In genomic region chr4:8568068-8568668, GRCh38 we compare ENCODE assay signal across 31 cellular contexts. TPM values are rescaled to one million over a fixed set of nuclear protein-coding genes. Genes with fewer than 3 reads are reported as not detected.
DNase-seq lines count a peak whose midpoint lies in the region; ATAC-seq and TF ChIP-seq lines count a peak whose summit lies in the region.
"Had no signal": no experiment of that assay in that cellular context is flagged by ENCODE, and none has a peak within 500 bp of the region (broad histone marks: within the 10 kb centered on the region; RNA-seq: fewer than 3 reads in every experiment).

No MANE protein-coding gene starts in this region.

- intact Hi-C loops in natural killer cell (cut with micrococcal nuclease): no loop called here

- H3K4me3 Mint-ChIP-seq in natural killer cell: no peak overlapping the region
- H3K4me3 Mint-ChIP-seq: activated CD4-positive, alpha-beta memory T cell treated with anti-CD3 and anti-CD28 coated beads for 36 hours; central memory CD8-positive, alpha-beta T cell; natural killer cell treated with Interleukin-12 subunit alpha and Interleukin-12 subunit beta and Interleukin-15 and Interleukin-18, amount 100 ng/mL, for 72 hours had no signal

- H2AFZ ChIP-seq in hepatocyte (no peak overlapping the region), trophoblast cell (ENCODE audit: insufficient read depth, low read length, poor library complexity) (peak overlapping the region; percentile 10)
- H2AFZ ChIP-seq: parathyroid adenoma had no signal

- no peak overlapping the region for H3K9ac ChIP-seq in trophoblast cell (ENCODE audit: low read length)
- H3K9ac ChIP-seq: parathyroid adenoma had no signal

- no peak overlapping the region for H2AK5ac ChIP-seq in trophoblast cell (ENCODE audit: low read length)

- H3K9me3 ChIP-seq in HAP-1: peaks cover 2% of the 10 kb centered on the region
- H3K9me3 ChIP-seq in hepatocyte (ENCODE audit: low read depth): no peaks in the 10 kb centered on the region
- H3K9me3 ChIP-seq in trophoblast cell (ENCODE audit: insufficient read depth, low read depth, low read length): no peaks in the 10 kb centered on the region
- H3K9me3 ChIP-seq: gastrocnemius medialis, uterus had no signal

- 30% methylated on average over 5 of the region's 5 CpGs for WGBS in hepatocyte (ENCODE audit: low lambda C conversion rate, missing lambda C conversion rate)
- no CpG with 5 or more reads among the region's 5 CpGs for WGBS in trophoblast cell (ENCODE audit: extremely low coverage, insufficient coverage, insufficient read length)

- in situ Hi-C loops in HAP-1 (cut with MboI; ENCODE audit: low sequenced_read_pairs) (no loop called here), ACHN (cut with HindIII; ENCODE audit: low pct_ligation_motif_present, low pct_unique_long_range_greater_than_20kb, low sequenced_read_pairs) (no loop called here)

- H3K27ac Mint-ChIP-seq in natural killer cell: no peak overlapping the region
- H3K27ac Mint-ChIP-seq: activated CD4-positive, alpha-beta memory T cell treated with anti-CD3 and anti-CD28 coated beads for 36 hours; natural killer cell treated with Interleukin-12 subunit alpha and Interleukin-12 subunit beta and Interleukin-15 and Interleukin-18, amount 100 ng/mL, for 72 hours had no signal

- peaks cover 8 to 9% of the 10 kb centered on the region in 2 donors for H3K27me3 Mint-ChIP-seq in natural killer cell (ENCODE audit: low read depth in 2 of 2)
- H3K27me3 Mint-ChIP-seq: central memory CD8-positive, alpha-beta T cell had no signal

- H3K4me1 Mint-ChIP-seq in natural killer cell: no peaks in the 10 kb centered on the region
- H3K4me1 Mint-ChIP-seq: CD4-positive, CD25-positive, alpha-beta regulatory T cell; central memory CD8-positive, alpha-beta T cell had no signal

- DNase-seq in HAP-1 (ENCODE audit: low spot score in 2 of 2) (peak; percentile 43 to 68), amniotic epithelial cell (ENCODE audit: low read depth) (peak; percentile 39), hepatocyte (ENCODE audit: low spot score) (no peak), trophoblast cell (peak; percentile 72 to 87), natural killer cell (no peak), substantia nigra (lab: John Stamatoyannopoulos, UW) (no peak), ACHN (no peak)
- DNase-seq: activated CD4-positive, alpha-beta memory T cell treated with anti-CD3 and anti-CD28 coated beads for 36 hours; activated CD4-positive, CD25-positive, alpha-beta regulatory T cell; activated naive CD4-positive, alpha-beta T cell; amygdala; CD4-positive, CD25-positive, alpha-beta regulatory T cell; DMS 273 treated with DMSO at 0.1 percent for 48 hours; gastrocnemius medialis; NCI-H1092; NCI-H2029; NCI-H226; NCI-H774; T-helper 9 cell; uterus had no signal

- H3K14ac ChIP-seq in trophoblast cell (ENCODE audit: low read length): peak overlapping the region; percentile 75

- no peak overlapping the region for H3K23ac ChIP-seq in trophoblast cell (ENCODE audit: low read length)

- H3K36me3 Mint-ChIP-seq in natural killer cell: no peaks in the 10 kb centered on the region
- H3K36me3 Mint-ChIP-seq: activated CD4-positive, alpha-beta memory T cell treated with anti-CD3 and anti-CD28 coated beads for 36 hours; CD4-positive, CD25-positive, alpha-beta regulatory T cell; natural killer cell treated with Interleukin-12 subunit alpha and Interleukin-12 subunit beta and Interleukin-15 and Interleukin-18, amount 100 ng/mL, for 72 hours had no signal

- H3K9me3 Mint-ChIP-seq in natural killer cell: no peaks in the 10 kb centered on the region
- H3K9me3 Mint-ChIP-seq: activated CD4-positive, alpha-beta memory T cell treated with anti-CD3 and anti-CD28 coated beads for 36 hours; CD4-positive, CD25-positive, alpha-beta regulatory T cell; central memory CD8-positive, alpha-beta T cell; natural killer cell treated with Interleukin-12 subunit alpha and Interleukin-12 subunit beta and Interleukin-15 and Interleukin-18, amount 100 ng/mL, for 72 hours had no signal

- no peaks in the 10 kb centered on the region for H3K27me3 ChIP-seq in HAP-1 (ENCODE audit: low read depth)
- no peaks in the 10 kb centered on the region for H3K27me3 ChIP-seq in hepatocyte
- H3K27me3 ChIP-seq in trophoblast cell (ENCODE audit: insufficient read depth, low read length): no peaks in the 10 kb centered on the region
- H3K27me3 ChIP-seq: uterus had no signal

- no peak for ATAC-seq in HG03442 (IDR thresholded peaks at IDR 0.05; ENCODE audit: unreplicated experiment)
- no peak for ATAC-seq in natural killer cell
- ATAC-seq: gastrocnemius medialis; natural killer cell treated with Interleukin-12 subunit alpha and Interleukin-12 subunit beta and Interleukin-15 and Interleukin-18, amount 100 ng/mL, for 72 hours; sciatic nerve had no signal

- H2BK120ac ChIP-seq in trophoblast cell (ENCODE audit: insufficient read depth, low read length, poor library complexity): peak overlapping the region; percentile 90

- H3K79me1 ChIP-seq in trophoblast cell (ENCODE audit: low read length): peaks cover 40% of the 10 kb centered on the region

- H3K27ac ChIP-seq in hepatocyte: peak overlapping the region; percentile 40
- H3K27ac ChIP-seq in trophoblast cell (ENCODE audit: low read depth, low read length): peak overlapping the region; percentile 99
- H3K27ac ChIP-seq in substantia nigra (ENCODE audit: low read depth, low read length, poor library complexity, severe bottlenecking): no peak overlapping the region
- H3K27ac ChIP-seq: gastrocnemius medialis, parathyroid adenoma, uterus had no signal

- H3K4me2 ChIP-seq in hepatocyte (no peak overlapping the region), trophoblast cell (ENCODE audit: low read length) (peak overlapping the region; percentile 36)

- no peak overlapping the region for H4K12ac ChIP-seq in trophoblast cell (ENCODE audit: low read depth, low read length)

- TF ChIP-seq CTCF in hepatocyte (IDR thresholded peaks at IDR 0.05; ENCODE audit: poor library complexity) (no peak), natural killer cell (IDR thresholded peaks at IDR 0.05) (no peak)

- H3K9me2 ChIP-seq in hepatocyte (replicated peaks; ENCODE audit: insufficient read depth): no peaks in the 10 kb centered on the region

- H2BK5ac ChIP-seq in trophoblast cell (ENCODE audit: low read depth, low read length, poor library complexity): peak overlapping the region; percentile 95

- H4K8ac ChIP-seq in trophoblast cell (ENCODE audit: low read depth, low read length): peak overlapping the region; percentile 55

- H3K18ac ChIP-seq in trophoblast cell (ENCODE audit: low read length): peak overlapping the region; percentile 55

- H3K79me2 ChIP-seq in hepatocyte: no peaks in the 10 kb centered on the region
- H3K79me2 ChIP-seq in trophoblast cell (ENCODE audit: control insufficient read depth, insufficient read depth, low read length, poor library complexity): peaks cover 3% of the 10 kb centered on the region
- H3K79me2 ChIP-seq: parathyroid adenoma had no signal

- H3K4ac ChIP-seq in trophoblast cell (ENCODE audit: low read depth, low read length): peak overlapping the region; percentile 38

- no peak overlapping the region for H2BK12ac ChIP-seq in trophoblast cell (ENCODE audit: low read length)

- no peaks in the 10 kb centered on the region for H4K20me1 ChIP-seq in hepatocyte (ENCODE audit: insufficient read depth, poor library complexity, severe bottlenecking)

- H3K4me1 ChIP-seq in HAP-1 (peaks cover 16% of the 10 kb centered on the region), hepatocyte (ENCODE audit: insufficient read depth) (no peaks in the 10 kb centered on the region), trophoblast cell (ENCODE audit: control insufficient read depth in 1 of 2, insufficient read depth in 2 of 2, low read length in 2 of 2) (peaks cover 27 to 37% of the 10 kb centered on the region in 2 experiments)
- H3K4me1 ChIP-seq: gastrocnemius medialis, parathyroid adenoma, uterus had no signal

- no peaks in the 10 kb centered on the region for H3K36me3 ChIP-seq in HAP-1 (replicated peaks)
- no peaks in the 10 kb centered on the region for H3K36me3 ChIP-seq in hepatocyte (replicated peaks; ENCODE audit: insufficient read depth, low read depth)
- no peaks in the 10 kb centered on the region for H3K36me3 ChIP-seq in trophoblast cell (ENCODE audit: control insufficient read depth in 1 of 2, insufficient read depth in 2 of 2, low read length in 2 of 2)
- H3K36me3 ChIP-seq: gastrocnemius medialis, uterus had no signal

- H3K4me3 ChIP-seq in HAP-1 (no peak overlapping the region), hepatocyte (no peak overlapping the region), trophoblast cell (ENCODE audit: low read depth, low read length) (no peak overlapping the region)
- H3K4me3 ChIP-seq: gastrocnemius medialis, uterus had no signal

- peak overlapping the region; percentile 99 for H4K91ac ChIP-seq in trophoblast cell (ENCODE audit: low read depth, low read length)

RNA-seq across cellular contexts. Expression of gene GPR78, which starts 12.0 kb away (rescaled TPM):
- total RNA-seq in hepatocyte (0.36 and 1.0 TPM in 2 replicates), natural killer cell (not detected)
- 0.28 and 0.57 TPM in 2 replicates for polyA plus RNA-seq in hepatocyte
- polyA plus RNA-seq in trophoblast cell (2013): 13.9 and 15.5 TPM in 2 replicates
- total RNA-seq: activated CD4-positive, alpha-beta memory T cell treated with anti-CD3 and anti-CD28 coated beads for 36 hours; CD4-positive, CD25-positive, alpha-beta regulatory T cell; epithelial cell of proximal tubule; G401; gastrocnemius medialis; HT1080; mesenteric fat pad; natural killer cell treated with Interleukin-12 subunit alpha and Interleukin-12 subunit beta and Interleukin-15 and Interleukin-18, amount 100 ng/mL, for 72 hours; OCI-LY7; subcutaneous adipose tissue had no signal
- polyA plus RNA-seq: CD4-positive, CD25-positive, alpha-beta regulatory T cell had no signal

RNA-seq across cellular contexts. Expression of gene CPZ, which starts 24.4 kb away (rescaled TPM):
- 25.3 and 34.8 TPM in 2 replicates for total RNA-seq in hepatocyte
- polyA plus RNA-seq in hepatocyte: 113 and 148 TPM in 2 replicates
- polyA plus RNA-seq in trophoblast cell (2013): 41.6 and 41.8 TPM in 2 replicates
- total RNA-seq in natural killer cell: not detected
- total RNA-seq: activated CD4-positive, alpha-beta memory T cell treated with anti-CD3 and anti-CD28 coated beads for 36 hours; CD4-positive, CD25-positive, alpha-beta regulatory T cell; G401; gastrocnemius medialis; HT1080; natural killer cell treated with Interleukin-12 subunit alpha and Interleukin-12 subunit beta and Interleukin-15 and Interleukin-18, amount 100 ng/mL, for 72 hours; OCI-LY7 had no signal
- polyA plus RNA-seq: CD4-positive, CD25-positive, alpha-beta regulatory T cell had no signal

Comparison
In these comparisons a context has a peak if more than half of its experiments do, and no peak if none do; other contexts are left out.
1. DNase-seq: peak in HAP-1 (2 of 2), amniotic epithelial cell (single experiment) and trophoblast cell (2 of 2); none in hepatocyte (single experiment), natural killer cell (single experiment), substantia nigra (0 of 49) and ACHN (single experiment).
2. RNA of gene CPZ, which starts 24.4 kb away (total RNA-seq): 25.3 to 34.8 TPM in hepatocyte; not detected in natural killer cell; every median in the first group is over 10 times any median in the second.